ENCODE assay signal across 1 cellular context in the genomic region with DNA sequence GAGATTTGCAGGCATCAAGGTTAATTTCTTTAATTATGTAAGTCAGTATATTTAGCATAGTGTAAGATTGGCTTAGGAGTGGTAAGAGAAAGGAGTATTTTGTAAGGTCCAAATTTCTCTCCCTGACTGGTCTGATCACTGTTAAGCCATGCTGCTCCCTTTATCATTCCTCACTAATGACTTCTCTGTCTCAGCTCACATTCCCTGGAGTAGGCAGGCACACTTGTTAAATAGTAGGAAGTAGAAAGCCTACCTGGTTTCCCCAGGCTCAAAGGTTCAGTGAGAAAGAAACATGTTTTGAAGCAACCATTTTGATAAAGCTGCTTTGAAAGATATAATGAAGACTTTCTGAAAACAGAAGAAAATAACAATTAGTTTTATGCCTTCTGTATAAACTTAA.
TF ChIP-seq lines count a peak whose summit lies in the region.

No MANE protein-coding gene starts in this region.

TF ChIP-seq in IMR-90, 13 proteins besides CTCF, POLR2A, EP300 and RAD21:
- TF ChIP-seq, protein P1, sequence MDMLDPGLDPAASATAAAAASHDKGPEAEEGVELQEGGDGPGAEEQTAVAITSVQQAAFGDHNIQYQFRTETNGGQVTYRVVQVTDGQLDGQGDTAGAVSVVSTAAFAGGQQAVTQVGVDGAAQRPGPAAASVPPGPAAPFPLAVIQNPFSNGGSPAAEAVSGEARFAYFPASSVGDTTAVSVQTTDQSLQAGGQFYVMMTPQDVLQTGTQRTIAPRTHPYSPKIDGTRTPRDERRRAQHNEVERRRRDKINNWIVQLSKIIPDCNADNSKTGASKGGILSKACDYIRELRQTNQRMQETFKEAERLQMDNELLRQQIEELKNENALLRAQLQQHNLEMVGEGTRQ (IDR thresholded peaks at IDR 0.05; ENCODE audit: low read depth, low read length) = no peak
- TF ChIP-seq RFX5 (IDR thresholded peaks at IDR 0.05; ENCODE audit: low read depth, low read length) = no peak
- no peak for TF ChIP-seq MXI1 (IDR thresholded peaks at IDR 0.05; ENCODE audit: borderline replicate concordance, low read depth, low read length)
- TF ChIP-seq SMC3 (IDR thresholded peaks at IDR 0.05; ENCODE audit: low read depth, low read length) = no peak
- no peak for TF ChIP-seq NFE2L2 (IDR thresholded peaks at IDR 0.05; ENCODE audit: low read depth, low read length)
- no peak for TF ChIP-seq MAZ (IDR thresholded peaks at IDR 0.05; ENCODE audit: borderline replicate concordance, low read depth, low read length)
- no peak for TF ChIP-seq CEBPB (IDR thresholded peaks at IDR 0.05; ENCODE audit: low read depth, low read length)
- TF ChIP-seq FOS (IDR thresholded peaks at IDR 0.05; ENCODE audit: low read depth, low read length) = no peak
- TF ChIP-seq RCOR1 (IDR thresholded peaks at IDR 0.05; ENCODE audit: insufficient replicate concordance, low read length) = no peak
- no peak for TF ChIP-seq MAFK (IDR thresholded peaks at IDR 0.05; ENCODE audit: low read depth, low read length)
- TF ChIP-seq, protein P2, sequence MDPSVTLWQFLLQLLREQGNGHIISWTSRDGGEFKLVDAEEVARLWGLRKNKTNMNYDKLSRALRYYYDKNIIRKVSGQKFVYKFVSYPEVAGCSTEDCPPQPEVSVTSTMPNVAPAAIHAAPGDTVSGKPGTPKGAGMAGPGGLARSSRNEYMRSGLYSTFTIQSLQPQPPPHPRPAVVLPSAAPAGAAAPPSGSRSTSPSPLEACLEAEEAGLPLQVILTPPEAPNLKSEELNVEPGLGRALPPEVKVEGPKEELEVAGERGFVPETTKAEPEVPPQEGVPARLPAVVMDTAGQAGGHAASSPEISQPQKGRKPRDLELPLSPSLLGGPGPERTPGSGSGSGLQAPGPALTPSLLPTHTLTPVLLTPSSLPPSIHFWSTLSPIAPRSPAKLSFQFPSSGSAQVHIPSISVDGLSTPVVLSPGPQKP (IDR thresholded peaks at IDR 0.05; ENCODE audit: borderline replicate concordance, low read depth, low read length) = no peak
- TF ChIP-seq CHD1 (IDR thresholded peaks at IDR 0.05; ENCODE audit: low read depth, low read length) = no peak
- no peak for TF ChIP-seq BHLHE40 (IDR thresholded peaks at IDR 0.05; ENCODE audit: low read depth, low read length)
